ENCODE assay signal across 21 cellular contexts in the genomic region with DNA sequence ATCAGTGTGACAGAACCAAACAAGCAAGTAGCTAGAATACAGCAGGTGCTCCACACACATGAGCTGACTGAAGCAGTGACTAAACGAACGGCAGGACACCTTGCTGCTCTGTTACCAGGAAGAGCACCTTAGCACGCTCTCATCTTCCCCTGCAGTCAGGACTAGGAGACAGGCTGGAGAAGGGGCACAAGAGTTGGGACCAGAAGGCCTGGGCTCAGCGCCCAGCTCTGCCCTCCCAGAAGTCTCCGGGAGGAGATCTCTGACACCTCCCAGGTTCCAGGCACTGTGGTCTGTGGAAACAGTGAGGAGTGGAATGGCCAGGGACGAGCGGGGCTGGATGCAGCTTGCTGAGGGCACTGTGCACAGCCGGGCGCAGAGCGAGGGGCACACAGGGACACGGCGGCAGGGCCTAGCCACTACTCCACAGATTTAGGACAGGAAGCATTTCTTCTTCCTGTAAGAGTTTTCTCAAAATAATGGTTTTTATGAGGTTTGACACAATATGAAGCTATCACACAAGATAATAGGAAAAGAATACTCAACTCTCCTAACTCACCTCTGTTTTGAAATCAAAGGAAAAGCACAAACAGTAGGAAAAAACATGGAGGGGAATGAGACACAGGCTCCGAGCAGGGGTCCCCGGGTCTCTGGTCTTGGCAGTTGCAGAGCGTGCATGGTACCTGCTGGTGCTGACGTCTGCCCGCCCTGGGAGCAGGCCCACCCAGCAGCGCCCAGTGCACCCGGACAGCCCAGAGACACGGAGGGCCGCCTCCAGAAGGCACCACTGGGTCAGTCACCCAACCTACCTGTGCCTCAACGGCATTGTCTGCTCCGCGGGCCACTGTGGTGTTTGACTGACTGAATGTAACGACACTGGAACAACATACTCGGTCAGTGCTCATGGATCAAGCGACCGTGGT.
"Had no signal": no experiment of that assay in that cellular context is flagged by ENCODE, and none has a peak within 500 bp of the region (broad histone marks: within the 10 kb centered on the region; RNA-seq: fewer than 3 reads in every experiment).

No MANE protein-coding gene starts in this region.

- H3K9me3 ChIP-seq: adrenal gland had no signal

- H3K9me3 Mint-ChIP-seq: activated CD8-positive, alpha-beta T cell treated with anti-CD3 and anti-CD28 coated beads for 36 hours; activated naive CD8-positive, alpha-beta T cell treated with anti-CD3 and anti-CD28 coated beads, Interleukin-2, amount 10 ng/mL, durations not matched to agents 7 days and 5 days had no signal

- ATAC-seq: activated CD4-positive, CD25-positive, alpha-beta regulatory T cell treated with anti-CD3 and anti-CD28 coated beads, Interleukin-2, amount 50 U/mL, for 24 hours; activated CD8-positive, alpha-beta T cell treated with anti-CD3 and anti-CD28 coated beads for 36 hours; K562 had no signal

- DNase-seq: activated CD4-positive, alpha-beta T cell treated with anti-CD3 and anti-CD28 coated beads for 4 hours; activated CD8-positive, alpha-beta memory T cell treated with anti-CD3 and anti-CD28 coated beads, Interleukin-2, amount 50 U/mL, for 4 hours; activated CD8-positive, alpha-beta T cell treated with anti-CD3 and anti-CD28 coated beads for 36 hours; activated naive CD4-positive, alpha-beta T cell treated with anti-CD3 and anti-CD28 coated beads, Interleukin-2, amount 50 U/mL, for 16 hours; activated naive CD8-positive, alpha-beta T cell treated with anti-CD3 and anti-CD28 coated beads, Interleukin-2, amount 10 ng/mL, durations not matched to agents 7 days and 5 days; adrenal gland; anterior cingulate cortex; Karpas-422; MM.1S; NCI-H1105; NCI-H1436; NCI-H1694 treated with DMSO at 0.1 percent for 48 hours; NCI-H2029 treated with DMSO at 0.1 percent for 48 hours; NCI-H345; NCI-H510A; NCI-H526 treated with DMSO at 0.1 percent for 48 hours; PC-9; T-helper 1 cell had no signal

- H3K27me3 ChIP-seq: adrenal gland had no signal

- H3K27me3 Mint-ChIP-seq: activated CD8-positive, alpha-beta T cell treated with anti-CD3 and anti-CD28 coated beads for 36 hours; activated naive CD8-positive, alpha-beta T cell treated with anti-CD3 and anti-CD28 coated beads, Interleukin-2, amount 10 ng/mL, durations not matched to agents 7 days and 5 days had no signal

- H3K4me3 ChIP-seq: adrenal gland, K562, PC-9, SK-N-MC had no signal

- H3K27ac Mint-ChIP-seq: activated CD8-positive, alpha-beta T cell treated with anti-CD3 and anti-CD28 coated beads for 36 hours; activated naive CD8-positive, alpha-beta T cell treated with anti-CD3 and anti-CD28 coated beads, Interleukin-2, amount 10 ng/mL, durations not matched to agents 7 days and 5 days had no signal

- H3K4me3 Mint-ChIP-seq: activated CD8-positive, alpha-beta T cell treated with anti-CD3 and anti-CD28 coated beads for 36 hours; activated naive CD8-positive, alpha-beta T cell treated with anti-CD3 and anti-CD28 coated beads, Interleukin-2, amount 10 ng/mL, durations not matched to agents 7 days and 5 days had no signal

- H3K27ac ChIP-seq: adrenal gland, PC-9, SK-N-MC had no signal
